Comparison of ENCODE assay signal across 34 cellular contexts in genomic region chr2:83063933-83064332, GRCh38.
"Had no signal": no experiment of that assay in that cellular context is flagged by ENCODE, and none has a peak within 500 bp of the region (broad histone marks: within the 10 kb centered on the region; RNA-seq: fewer than 3 reads in every experiment).

No MANE protein-coding gene starts in this region.

- H3K27ac ChIP-seq: brain microvascular endothelial cell, esophagus squamous epithelium, gastroesophageal sphincter, WERI-Rb-1 had no signal

- H3K27ac Mint-ChIP-seq: activated B cell treated with CpG ODN at 0.5 μM for 24 hours; activated CD4-positive, alpha-beta memory T cell treated with anti-CD3 and anti-CD28 coated beads for 36 hours; activated CD4-positive, alpha-beta T cell treated with anti-CD3 and anti-CD28 coated beads for 36 hours; activated CD4-positive, alpha-beta T cell treated with anti-CD3 and anti-CD28 coated beads, Interleukin-2, amount 10 ng/mL, durations not matched to agents 24 days and 14 days; activated CD8-positive, alpha-beta memory T cell treated with anti-CD3 and anti-CD28 coated beads, Interleukin-2, amount 10 ng/mL, durations not matched to agents 7 days and 5 days; activated CD8-positive, alpha-beta T cell treated with anti-CD3 and anti-CD28 coated beads, Interleukin-2, amount 10 ng/mL, durations not matched to agents 7 days and 5 days; activated naive CD4-positive, alpha-beta T cell treated with anti-CD3 and anti-CD28 coated beads, Interleukin-2, amount 10 ng/mL, durations not matched to agents 7 days and 5 days; activated naive CD4-positive, alpha-beta T cell treated with anti-CD3 and anti-CD28 coated beads, Interleukin-2, amount 50 U/mL, for 72 hours; activated naive CD8-positive, alpha-beta T cell treated with anti-CD3 and anti-CD28 coated beads, Interleukin-2, amount 10 ng/mL, durations not matched to agents 7 days and 5 days; activated T-cell treated with anti-CD3 and anti-CD28 coated beads, Interleukin-2, amount 50 U/mL, for 72 hours; effector memory CD8-positive, alpha-beta T cell; T-helper 17 cell; T-helper 2 cell treated with Interferon-gamma antibody and Interleukin-4, amounts not matched to agents 5 μg/mL and 100 μg/mL, for 36 hours had no signal

- FAIRE-seq: astrocyte, bronchial epithelial cell had no signal

- H3K27me3 ChIP-seq: brain microvascular endothelial cell, esophagus squamous epithelium, gastroesophageal sphincter had no signal

- H3K36me3 Mint-ChIP-seq: activated CD4-positive, alpha-beta memory T cell treated with anti-CD3 and anti-CD28 coated beads for 36 hours; activated CD8-positive, alpha-beta memory T cell treated with anti-CD3 and anti-CD28 coated beads, Interleukin-2, amount 10 ng/mL, durations not matched to agents 7 days and 5 days; activated naive CD4-positive, alpha-beta T cell treated with anti-CD3 and anti-CD28 coated beads, Interleukin-2, amount 10 ng/mL, durations not matched to agents 7 days and 5 days; activated naive CD4-positive, alpha-beta T cell treated with anti-CD3 and anti-CD28 coated beads, Interleukin-2, amount 50 U/mL, for 72 hours; activated naive CD8-positive, alpha-beta T cell treated with anti-CD3 and anti-CD28 coated beads, Interleukin-2, amount 10 ng/mL, durations not matched to agents 7 days and 5 days had no signal

- H3K27me3 Mint-ChIP-seq: activated B cell treated with CpG ODN at 0.5 μM for 24 hours; activated CD4-positive, alpha-beta memory T cell treated with anti-CD3 and anti-CD28 coated beads for 36 hours; activated CD4-positive, alpha-beta T cell treated with anti-CD3 and anti-CD28 coated beads for 36 hours; activated CD4-positive, alpha-beta T cell treated with anti-CD3 and anti-CD28 coated beads, Interleukin-2, amount 10 ng/mL, durations not matched to agents 24 days and 14 days; activated CD8-positive, alpha-beta memory T cell treated with anti-CD3 and anti-CD28 coated beads, Interleukin-2, amount 10 ng/mL, durations not matched to agents 7 days and 5 days; activated naive CD4-positive, alpha-beta T cell treated with anti-CD3 and anti-CD28 coated beads, Interleukin-2, amount 10 ng/mL, durations not matched to agents 7 days and 5 days; activated naive CD8-positive, alpha-beta T cell treated with anti-CD3 and anti-CD28 coated beads, Interleukin-2, amount 10 ng/mL, durations not matched to agents 7 days and 5 days; central memory CD8-positive, alpha-beta T cell; effector memory CD8-positive, alpha-beta T cell; T-helper 17 cell had no signal

- H3K9me3 ChIP-seq: esophagus squamous epithelium, gastroesophageal sphincter had no signal

- ATAC-seq: activated CD4-positive, alpha-beta T cell treated with anti-CD3 and anti-CD28 coated beads for 36 hours; activated CD4-positive, CD25-positive, alpha-beta regulatory T cell treated with anti-CD3 and anti-CD28 coated beads, Interleukin-2, amount 50 U/mL, for 24 hours; activated CD8-positive, alpha-beta memory T cell treated with anti-CD3 and anti-CD28 coated beads, Interleukin-2, amount 10 ng/mL, durations not matched to agents 7 days and 5 days; activated CD8-positive, alpha-beta T cell treated with anti-CD3 and anti-CD28 coated beads, Interleukin-2, amount 10 ng/mL, durations not matched to agents 7 days and 5 days; activated naive CD4-positive, alpha-beta T cell treated with anti-CD3 and anti-CD28 coated beads, Interleukin-2, amount 50 U/mL, for 72 hours; activated T-cell treated with anti-CD3 and anti-CD28 coated beads, Interleukin-2, amount 50 U/mL, for 72 hours; effector memory CD8-positive, alpha-beta T cell; gastroesophageal sphincter; T-helper 17 cell had no signal

- DNase-seq: activated B cell treated with CpG ODN at 0.5 μM for 24 hours; activated CD4-positive, alpha-beta memory T cell treated with anti-CD3 and anti-CD28 coated beads for 36 hours; activated CD4-positive, alpha-beta T cell treated with anti-CD3 and anti-CD28 coated beads for 36 hours; activated CD4-positive, alpha-beta T cell treated with anti-CD3 and anti-CD28 coated beads, Interleukin-2, amount 10 ng/mL, durations not matched to agents 24 days and 14 days; activated CD8-positive, alpha-beta memory T cell treated with anti-CD3 and anti-CD28 coated beads, Interleukin-2, amount 10 ng/mL, durations not matched to agents 7 days and 5 days; activated CD8-positive, alpha-beta memory T cell treated with anti-CD3 and anti-CD28 coated beads, Interleukin-2, amount 50 U/mL, for 4 hours; activated CD8-positive, alpha-beta T cell treated with anti-CD3 and anti-CD28 coated beads, Interleukin-2, amount 10 ng/mL, durations not matched to agents 7 days and 5 days; activated gamma-delta T cell; activated naive CD4-positive, alpha-beta T cell; activated naive CD4-positive, alpha-beta T cell treated with anti-CD3 and anti-CD28 coated beads, Interleukin-2, amount 10 ng/mL, durations not matched to agents 7 days and 5 days; activated naive CD8-positive, alpha-beta T cell treated with anti-CD3 and anti-CD28 coated beads, Interleukin-2, amount 10 ng/mL, durations not matched to agents 7 days and 5 days; activated T-cell treated with anti-CD3 and anti-CD28 coated beads, Interleukin-2, amount 50 U/mL, for 1 hour; activated T-cell treated with anti-CD3 and anti-CD28 coated beads, Interleukin-2, amount 50 U/mL, for 72 hours; amniotic stem cell; anterior cingulate cortex; brain microvascular endothelial cell; cortex of kidney; dermis blood vessel endothelial cell; effector CD4-positive, alpha-beta T cell; effector memory CD8-positive, alpha-beta T cell; erythroblast; esophagus squamous epithelium; foreskin melanocyte; T-helper 1 cell; T-helper 17 cell; T1000; WERI-Rb-1 had no signal

- H3K4me3 ChIP-seq: esophagus squamous epithelium, gastroesophageal sphincter had no signal

- H3K4me3 Mint-ChIP-seq: activated B cell treated with CpG ODN at 0.5 μM for 24 hours; activated CD4-positive, alpha-beta memory T cell treated with anti-CD3 and anti-CD28 coated beads for 36 hours; activated CD4-positive, alpha-beta T cell treated with anti-CD3 and anti-CD28 coated beads for 36 hours; activated CD4-positive, alpha-beta T cell treated with anti-CD3 and anti-CD28 coated beads, Interleukin-2, amount 10 ng/mL, durations not matched to agents 24 days and 14 days; activated CD8-positive, alpha-beta memory T cell treated with anti-CD3 and anti-CD28 coated beads, Interleukin-2, amount 10 ng/mL, durations not matched to agents 7 days and 5 days; activated CD8-positive, alpha-beta T cell treated with anti-CD3 and anti-CD28 coated beads, Interleukin-2, amount 10 ng/mL, durations not matched to agents 7 days and 5 days; activated naive CD4-positive, alpha-beta T cell treated with anti-CD3 and anti-CD28 coated beads, Interleukin-2, amount 10 ng/mL, durations not matched to agents 7 days and 5 days; activated naive CD8-positive, alpha-beta T cell treated with anti-CD3 and anti-CD28 coated beads, Interleukin-2, amount 10 ng/mL, durations not matched to agents 7 days and 5 days; activated T-cell treated with anti-CD3 and anti-CD28 coated beads, Interleukin-2, amount 50 U/mL, for 72 hours; central memory CD8-positive, alpha-beta T cell; effector memory CD8-positive, alpha-beta T cell; T-helper 17 cell; T-helper 2 cell treated with Interferon-gamma antibody and Interleukin-4, amounts not matched to agents 5 μg/mL and 100 μg/mL, for 36 hours had no signal

- H3K4me1 ChIP-seq: esophagus squamous epithelium, gastroesophageal sphincter had no signal

- H3K36me3 ChIP-seq: brain microvascular endothelial cell, esophagus squamous epithelium, gastroesophageal sphincter, WERI-Rb-1 had no signal

- H3K4me1 Mint-ChIP-seq: activated B cell treated with CpG ODN at 0.5 μM for 24 hours; activated CD4-positive, alpha-beta T cell treated with anti-CD3 and anti-CD28 coated beads for 36 hours; activated CD4-positive, alpha-beta T cell treated with anti-CD3 and anti-CD28 coated beads, Interleukin-2, amount 10 ng/mL, durations not matched to agents 24 days and 14 days; activated CD8-positive, alpha-beta memory T cell treated with anti-CD3 and anti-CD28 coated beads, Interleukin-2, amount 10 ng/mL, durations not matched to agents 7 days and 5 days; activated naive CD4-positive, alpha-beta T cell treated with anti-CD3 and anti-CD28 coated beads, Interleukin-2, amount 10 ng/mL, durations not matched to agents 7 days and 5 days; activated naive CD8-positive, alpha-beta T cell treated with anti-CD3 and anti-CD28 coated beads, Interleukin-2, amount 10 ng/mL, durations not matched to agents 7 days and 5 days; central memory CD8-positive, alpha-beta T cell; T-helper 17 cell had no signal
